ENCODE assay signal across 27 cellular contexts in genomic region chr5:146722361-146722779, GRCh38.
A peak's percentile ranks its signal among the peaks of the same experiment; 100 is the strongest.
DNase-seq lines count a peak whose midpoint lies in the region; ATAC-seq and TF ChIP-seq lines count a peak whose summit lies in the region.
"Had no signal": no experiment of that assay in that cellular context is flagged by ENCODE, and none has a peak within 500 bp of the region (broad histone marks: within the 10 kb centered on the region; RNA-seq: fewer than 3 reads in every experiment).

No MANE protein-coding gene starts in this region.

- H3K36me3 ChIP-seq in GM23248 (ENCODE audit: low read depth) (no peaks in the 10 kb centered on the region), PC-3 (ENCODE audit: low read depth, low read length) (no peaks in the 10 kb centered on the region), HAP-1 (replicated peaks) (no peaks in the 10 kb centered on the region)
- H3K36me3 ChIP-seq: esophagus muscularis mucosa had no signal

- no peak overlapping the region for H3K9ac ChIP-seq in GM23248
- no peak overlapping the region for H3K9ac ChIP-seq in PC-3 (ENCODE audit: low read length)

- no peak overlapping the region for H3K4me2 ChIP-seq in GM23248 (ENCODE audit: unreplicated experiment)
- no peak overlapping the region for H3K4me2 ChIP-seq in PC-3 (ENCODE audit: low read length)
- H3K4me2 ChIP-seq: smooth muscle cell had no signal

- H3K4me1 ChIP-seq in GM23248 (ENCODE audit: insufficient read depth), result no peaks in the 10 kb centered on the region
- no peaks in the 10 kb centered on the region for H3K4me1 ChIP-seq in PC-3 (ENCODE audit: insufficient read depth, low read length)
- H3K4me1 ChIP-seq in HAP-1, result no peaks in the 10 kb centered on the region
- H3K4me1 ChIP-seq: body of pancreas, esophagus muscularis mucosa had no signal

- in situ Hi-C loops in GM23248 (cut with MboI), result no loop called here
- in situ Hi-C loops in HAP-1 (cut with MboI; ENCODE audit: low sequenced_read_pairs), result no loop called here

- CTCF ChIA-PET in PC-3 (lab: Charles Lee), result no interaction called here

- no peak for TF ChIP-seq CTCF in PC-3 (conservative IDR thresholded peaks at IDR 0.05; ENCODE audit: low read depth, low read length)

- H3K79me2 ChIP-seq in GM23248 (ENCODE audit: insufficient read depth) (no peaks in the 10 kb centered on the region), PC-3 (ENCODE audit: low read length) (no peaks in the 10 kb centered on the region)

- no peaks in the 10 kb centered on the region for H3K9me3 ChIP-seq in GM23248 (ENCODE audit: low read depth)
- H3K9me3 ChIP-seq in PC-3 (ENCODE audit: low read length), result no peaks in the 10 kb centered on the region
- H3K9me3 ChIP-seq in HAP-1, result no peaks in the 10 kb centered on the region
- H3K9me3 ChIP-seq: body of pancreas, esophagus muscularis mucosa had no signal

- H3K27ac ChIP-seq in GM23248, result no peak overlapping the region
- H3K27ac ChIP-seq in PC-3 (ENCODE audit: low read length), result no peak overlapping the region
- H3K27ac ChIP-seq: body of pancreas, esophagus muscularis mucosa had no signal

- DNase-seq in GM23248 (peak; percentile 22), PC-3 (peak; percentile 42), dedifferentiated amniotic fluid mesenchymal stem cell (ENCODE audit: extremely low spot score) (peak; percentile 34), kidney tubule cell (ENCODE audit: low spot score) (peak; percentile 8), left colon (no peak), HCEC 1CT (no peak), NCI-H446 treated with DMSO at 0.1 percent for 48 hours (lab: John Stamatoyannopoulos, UW) (no peak), HAP-1 (ENCODE audit: low spot score in 2 of 2) (no peak)
- DNase-seq: activated CD4-positive, alpha-beta T cell treated with anti-CD3 and anti-CD28 coated beads for 1 hour; activated CD8-positive, alpha-beta T cell treated with anti-CD3 and anti-CD28 coated beads, Interleukin-2, amount 10 ng/mL, durations not matched to agents 7 days and 5 days; activated effector memory CD4-positive, alpha-beta T cell treated with Interleukin-2 at 50 U/mL for 16 hours; activated naive CD8-positive, alpha-beta T cell treated with anti-CD3 and anti-CD28 coated beads for 36 hours; activated T-cell treated with anti-CD3 and anti-CD28 coated beads for 4 hours; body of pancreas; effector memory CD8-positive, alpha-beta T cell; HFFc6; mammary epithelial cell; NCI-H1105 treated with DMSO at 0.1 percent for 48 hours; NCI-H2029 treated with DMSO at 0.1 percent for 48 hours; NCI-H2227 treated with DMSO at 0.1 percent for 48 hours; NCI-H774; OCI-M1; SHP77; stimulated activated CD4-positive, alpha-beta T cell treated with anti-CD3 and anti-CD28 coated beads, Interleukin-2, amount 100 ng/mL, for 24 hours; T-cell had no signal

- H3K9me2 ChIP-seq in GM23248 (ENCODE audit: insufficient read depth), result no peaks in the 10 kb centered on the region
- no peaks in the 10 kb centered on the region for H3K9me2 ChIP-seq in PC-3 (replicated peaks; ENCODE audit: low read length)

- H3K4me3 ChIP-seq in GM23248 (no peak overlapping the region), PC-3 (ENCODE audit: low read length) (no peak overlapping the region), HAP-1 (no peak overlapping the region)
- H3K4me3 ChIP-seq: body of pancreas, esophagus muscularis mucosa, smooth muscle cell had no signal

- no TSS peak for BruUV-seq in PC-3 (replicated peaks; lab: Mats Ljungman, UMichigan)

- no peaks in the 10 kb centered on the region for H4K20me1 ChIP-seq in GM23248 (ENCODE audit: insufficient read depth)
- no peaks in the 10 kb centered on the region for H4K20me1 ChIP-seq in PC-3 (ENCODE audit: low read length)

- POLR2A ChIA-PET in PC-3 (lab: Charles Lee; ENCODE audit: unreplicated experiment), result no interaction called here

- H2AFZ ChIP-seq in GM23248 (no peak overlapping the region), PC-3 (ENCODE audit: low read length) (no peak overlapping the region)

- ATAC-seq in PC-3, result no peak
- no peak for ATAC-seq in left colon
- ATAC-seq: activated CD8-positive, alpha-beta T cell treated with anti-CD3 and anti-CD28 coated beads, Interleukin-2, amount 10 ng/mL, durations not matched to agents 7 days and 5 days; body of pancreas; effector memory CD8-positive, alpha-beta T cell; T-cell had no signal

- WGBS in GM23248 (ENCODE audit: low coverage in 1 of 2, low lambda C conversion rate in 2 of 2, missing lambda C conversion rate in 2 of 2), 2 experiments, result 53 to 61% methylated on average over 1 of the region's 1 CpG

- H3F3A ChIP-seq in GM23248 (ENCODE audit: insufficient read depth) (no peaks in the 10 kb centered on the region), PC-3 (ENCODE audit: low read length, unreplicated experiment) (no peaks in the 10 kb centered on the region)

- H3K27me3 ChIP-seq in GM23248 (replicated peaks; ENCODE audit: insufficient read depth) (no peaks in the 10 kb centered on the region; the same call in 1 of the 2 replicates), PC-3 (ENCODE audit: low read length) (peaks cover 17% of the 10 kb centered on the region; the same call in 1 of the 2 replicates), HAP-1 (ENCODE audit: low read depth) (no peaks in the 10 kb centered on the region)
- H3K27me3 ChIP-seq: body of pancreas, esophagus muscularis mucosa had no signal

- intact Hi-C loops in PC-3 (cut with micrococcal nuclease) (no loop called here), left colon (cut with DNase I, micrococcal nuclease) (no loop called here)

Comparison
In these comparisons a context has a peak if more than half of its experiments do, and no peak if none do; other contexts are left out.
1. DNase-seq: peak in GM23248 (single experiment), PC-3 (single experiment), dedifferentiated amniotic fluid mesenchymal stem cell (single experiment) and kidney tubule cell (single experiment); none in left colon (0 of 2), HCEC 1CT (single experiment), NCI-H446 treated with DMSO at 0.1 percent for 48 hours (single experiment) and HAP-1 (0 of 2).